34 cellular contexts compared by ENCODE assay signal in the genomic region with DNA sequence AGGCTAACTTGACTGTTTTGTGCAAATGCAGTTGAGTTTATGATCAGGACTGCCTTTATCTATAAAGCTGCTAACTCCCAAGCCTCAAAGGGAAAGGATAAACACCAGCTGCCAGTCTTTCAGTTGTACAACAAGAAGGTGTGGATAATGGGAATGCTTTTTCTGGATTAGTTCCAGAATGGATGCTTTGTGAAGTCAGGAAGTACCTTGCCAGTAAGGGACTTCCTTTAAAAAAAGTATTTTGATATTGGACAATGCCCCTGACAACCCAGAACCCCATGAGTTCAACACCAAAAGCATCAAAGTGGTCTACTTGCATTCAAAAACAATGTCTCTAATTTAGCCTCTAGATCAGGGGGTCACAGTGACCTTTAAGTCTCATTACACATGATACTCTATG. TPM values are rescaled to one million over a fixed set of nuclear protein-coding genes. Genes with fewer than 3 reads are reported as not detected.
"Had no signal": no experiment of that assay in that cellular context is flagged by ENCODE, and none has a peak within 500 bp of the region (broad histone marks: within the 10 kb centered on the region; RNA-seq: fewer than 3 reads in every experiment).

No MANE protein-coding gene starts in this region.

- H3K27me3 ChIP-seq: SJCRH30 had no signal

- H3K4me1 ChIP-seq: SJCRH30 had no signal

- H3K27ac ChIP-seq: KMS-11, PC-9, RWPE1, SJCRH30 had no signal

- ATAC-seq: Panc1, Right ventricle myocardium inferior had no signal

- H3K9me3 ChIP-seq: SJCRH30, SK-N-SH had no signal

- H3K4me3 ChIP-seq: PC-9, SJCRH30 had no signal

- DNase-seq: Karpas-422, MM.1S, MV-4-11, NCI-H1092, NCI-H1105, NCI-H1417 treated with DMSO at 0.1 percent for 48 hours, NCI-H1436 treated with DMSO at 0.1 percent for 48 hours, NCI-H1694 treated with DMSO at 0.1 percent for 48 hours, NCI-H187 treated with DMSO at 0.1 percent for 48 hours, NCI-H2029, NCI-H2081, NCI-H2171, NCI-H226, NCI-H446 treated with DMSO at 0.1 percent for 48 hours, NCI-H510A, NCI-H524, NCI-H526, NCI-H69, NCI-H748 treated with DMSO at 0.1 percent for 48 hours, PC-9, SHP77, SIG-M5, SJCRH30, SK-N-SH, SW 1271, T-helper 1 cell had no signal

- H3K36me3 ChIP-seq: SJCRH30 had no signal

RNA-seq across cellular contexts. Expression of gene OR5A2, which starts 32.0 kb away (rescaled TPM):
- total RNA-seq: LHCN-M2, MCF 10A, OCI-LY7, PC-9, Right ventricle myocardium inferior, RPMI7951, SJCRH30 had no signal

RNA-seq across cellular contexts. Expression of gene OR5AN1, which starts 35.5 kb away (rescaled TPM):
- total RNA-seq: LHCN-M2, MCF 10A, OCI-LY7, PC-9, Right ventricle myocardium inferior, RPMI7951, SJCRH30 had no signal

RNA-seq across cellular contexts. Expression of gene OR5A1, which starts 42.1 kb away (rescaled TPM):
- total RNA-seq: LHCN-M2, MCF 10A, OCI-LY7, PC-9, Right ventricle myocardium inferior, RPMI7951, SJCRH30 had no signal
